ENCODE assay signal across 8 cellular contexts in the genomic region with DNA sequence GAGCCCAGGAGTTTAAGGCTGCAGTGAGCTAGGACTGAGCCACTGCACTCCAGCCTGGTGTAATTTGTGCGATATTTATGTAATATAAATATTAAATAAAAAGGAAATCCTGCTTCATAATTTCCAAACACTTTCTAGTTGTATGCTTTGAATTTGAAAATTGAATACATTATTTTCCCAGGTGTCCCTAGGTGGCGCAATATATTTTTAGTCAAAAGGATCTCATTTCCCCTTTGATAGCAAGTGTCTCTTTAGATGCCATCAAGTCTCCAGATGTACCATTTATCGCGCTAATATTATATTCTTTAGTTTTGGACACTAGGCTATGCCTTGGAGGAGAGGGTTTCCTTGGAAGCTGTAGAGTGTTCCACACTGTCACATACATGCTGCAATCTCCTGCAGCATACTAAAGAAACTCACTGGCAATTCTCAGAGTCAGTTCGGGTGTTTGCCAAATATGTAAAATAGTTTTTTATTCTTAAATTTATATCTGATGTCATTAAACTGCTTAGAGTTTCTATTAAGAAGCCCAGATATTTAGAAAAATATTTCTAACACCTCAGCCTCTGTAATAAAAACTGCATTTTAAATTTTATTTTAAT. TPM values are rescaled to one million over a fixed set of nuclear protein-coding genes. Genes with fewer than 3 reads are reported as not detected.
DNase-seq lines count a peak whose midpoint lies in the region; ATAC-seq and TF ChIP-seq lines count a peak whose summit lies in the region.
"Had no signal": no experiment of that assay in that cellular context is flagged by ENCODE, and none has a peak within 500 bp of the region (broad histone marks: within the 10 kb centered on the region; RNA-seq: fewer than 3 reads in every experiment).

No MANE protein-coding gene starts in this region.

- H3K4me2 ChIP-seq in DOHH2 (ENCODE audit: low read length) = peak overlapping the region; percentile 48; the same call in 1 of the 2 replicates

- no peaks in the 10 kb centered on the region for H4K20me1 ChIP-seq in DOHH2 (ENCODE audit: control insufficient read depth, insufficient read depth, low read depth, low read length)

- H3K4me1 ChIP-seq in DOHH2 (ENCODE audit: control insufficient read depth, low read length) = peaks cover 10% of the 10 kb centered on the region

- H3K27ac ChIP-seq in DOHH2 (ENCODE audit: low read depth, low read length) = no peak overlapping the region

- TF ChIP-seq CTCF in DOHH2 (IDR thresholded peaks at IDR 0.05; ENCODE audit: low read depth, low read length, poor library complexity, severe bottlenecking) = peak; percentile 55
- TF ChIP-seq CTCF in astrocyte of the cerebellum (IDR thresholded peaks at IDR 0.05; ENCODE audit: low read depth, low read length, missing control alignments) = peak; percentile 55

- H3K36me3 ChIP-seq in DOHH2 (ENCODE audit: control insufficient read depth, low read length) = no peaks in the 10 kb centered on the region

- in situ Hi-C loops in astrocyte of the cerebellum (cut with HindIII; ENCODE audit: low sequenced_read_pairs) = no loop called here

- peak overlapping the region; percentile 37 for H3K4me3 ChIP-seq in DOHH2 (ENCODE audit: low read length)
- no peak overlapping the region for H3K4me3 ChIP-seq in astrocyte of the cerebellum (ENCODE audit: low read depth, low read length)

- no peaks in the 10 kb centered on the region for H3K9me3 ChIP-seq in DOHH2 (ENCODE audit: control insufficient read depth, insufficient read depth, low read length)

- no peaks in the 10 kb centered on the region for H3K79me2 ChIP-seq in DOHH2 (ENCODE audit: control insufficient read depth, low read length)

- no peaks in the 10 kb centered on the region for H3K27me3 ChIP-seq in DOHH2 (ENCODE audit: control insufficient read depth, low read length)

- no peak for DNase-seq in astrocyte of the cerebellum (ENCODE audit: low read depth)
- DNase-seq in myocyte (ENCODE audit: low read depth) = peak; percentile 6
- DNase-seq in NCI-H2196 (lab: John Stamatoyannopoulos, UW; ENCODE audit: unreplicated experiment) = no peak
- no peak for DNase-seq in AG20443 (ENCODE audit: low spot score)
- DNase-seq: left ventricle myocardium superior had no signal

- no peaks in the 10 kb centered on the region for H3F3A ChIP-seq in DOHH2 (ENCODE audit: control insufficient read depth, insufficient read depth)

- H3K9me2 ChIP-seq in DOHH2 (replicated peaks; ENCODE audit: control insufficient read depth, low read length) = no peaks in the 10 kb centered on the region

- peak; percentile 52 for ATAC-seq in HG03354 (IDR thresholded peaks at IDR 0.05; ENCODE audit: poor library complexity, severe bottlenecking, unreplicated experiment)
- ATAC-seq in GM21526 (IDR thresholded peaks at IDR 0.05; ENCODE audit: low FRiP score, unreplicated experiment) = no peak
- ATAC-seq: left ventricle myocardium superior had no signal

RNA-seq across cellular contexts. Expression of a gene that starts 5.6 kb away (rescaled TPM):
- total RNA-seq in myocyte = 12.9 and 13.5 TPM in 2 replicates
- 7.9 TPM for polyA plus RNA-seq in myocyte (2012)

RNA-seq across cellular contexts. Expression of a gene that starts 7.1 kb away (rescaled TPM):
- total RNA-seq in myocyte = 67.5 and 78.9 TPM in 2 replicates
- 58.5 TPM for polyA plus RNA-seq in myocyte (2012)
